In the genomic region with DNA sequence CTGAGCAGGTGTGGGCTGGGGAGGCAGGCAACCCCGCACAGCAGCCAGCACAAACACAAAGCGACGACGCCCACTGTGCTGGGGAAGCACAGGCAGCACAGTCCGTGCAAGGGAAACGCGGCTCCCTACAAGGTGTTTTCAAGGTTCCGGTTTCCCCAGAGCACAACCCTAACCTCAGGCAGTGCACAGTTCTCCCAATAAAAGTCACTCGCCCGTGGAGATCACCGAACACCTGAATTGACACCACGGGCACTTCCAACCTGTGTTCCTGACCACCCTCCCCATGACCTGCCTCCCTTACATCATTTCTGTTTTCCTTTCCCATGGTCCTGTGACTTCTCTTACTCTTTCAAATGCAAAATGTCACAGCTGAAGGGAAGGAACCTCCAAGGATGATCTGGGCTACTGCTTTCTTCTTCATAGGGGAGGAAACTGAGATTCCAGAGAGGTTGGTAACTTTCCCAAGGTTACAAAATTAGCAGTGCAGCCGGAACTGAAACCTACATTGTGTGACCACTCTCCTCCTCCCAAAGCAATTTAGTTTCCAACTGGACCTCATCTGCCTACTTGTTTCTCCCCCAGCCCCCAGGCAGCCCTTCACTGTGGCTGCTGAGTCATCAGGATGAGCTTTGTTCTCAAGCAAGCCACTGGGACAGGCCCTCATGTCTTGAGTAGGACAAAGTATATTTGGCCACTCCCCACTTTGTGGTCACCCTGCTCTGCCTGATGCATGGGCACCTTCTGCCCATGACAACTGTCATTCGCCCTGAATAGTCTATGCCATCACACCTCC, we compare ENCODE assay signal across 9 cellular contexts.
DNase-seq lines count a peak whose midpoint lies in the region; ATAC-seq and TF ChIP-seq lines count a peak whose summit lies in the region.
"Had no signal": no experiment of that assay in that cellular context is flagged by ENCODE, and none has a peak within 500 bp of the region (broad histone marks: within the 10 kb centered on the region; RNA-seq: fewer than 3 reads in every experiment).

No MANE protein-coding gene starts in this region.

- H3K79me1 ChIP-seq in mesendoderm (ENCODE audit: low read length), result no peaks in the 10 kb centered on the region

- H3K9me3 Mint-ChIP-seq in activated naive CD8-positive, alpha-beta T cell treated with anti-CD3 and anti-CD28 coated beads for 36 hours, result peaks cover 1% of the 10 kb centered on the region
- H3K9me3 Mint-ChIP-seq in Caco-2 (ENCODE audit: unreplicated experiment), result no peaks in the 10 kb centered on the region

- POLR2A ChIA-PET in Caco-2 (lab: Charles Lee), result no interaction called here

- peaks cover 30% of the 10 kb centered on the region for H3K4me1 Mint-ChIP-seq in activated naive CD8-positive, alpha-beta T cell treated with anti-CD3 and anti-CD28 coated beads for 36 hours
- H3K4me1 Mint-ChIP-seq in Caco-2 (ENCODE audit: low read depth, unreplicated experiment), result no peaks in the 10 kb centered on the region

- no peak overlapping the region for H3K4me3 Mint-ChIP-seq in activated naive CD8-positive, alpha-beta T cell treated with anti-CD3 and anti-CD28 coated beads for 36 hours
- H3K4me3 Mint-ChIP-seq in Caco-2 (ENCODE audit: unreplicated experiment), result no peak overlapping the region
- H3K4me3 Mint-ChIP-seq: naive B cell had no signal

- H3K4me2 ChIP-seq in mesendoderm (ENCODE audit: low read length), result no peak overlapping the region

- no peaks in the 10 kb centered on the region for H3K79me2 ChIP-seq in mesendoderm (ENCODE audit: control insufficient read depth, insufficient read depth, low read length)

- no peak overlapping the region for H3K4ac ChIP-seq in mesendoderm (ENCODE audit: low read depth, low read length)

- intact Hi-C loops in Caco-2 (cut with micrococcal nuclease; ENCODE audit: unreplicated experiment), result no loop called here

- H3K4me3 ChIP-seq in mesendoderm (ENCODE audit: low read length) (no peak overlapping the region), Caco-2 (ENCODE audit: low read depth, low read length) (no peak overlapping the region)

- H4K5ac ChIP-seq in mesendoderm (ENCODE audit: low read length), result no peak overlapping the region

- no peak overlapping the region for H2BK120ac ChIP-seq in mesendoderm (ENCODE audit: low read depth, low read length)

- no peak overlapping the region for H2BK15ac ChIP-seq in mesendoderm (replicated peaks; ENCODE audit: low read depth)

- peak; percentile 3 for DNase-seq in activated naive CD8-positive, alpha-beta T cell treated with anti-CD3 and anti-CD28 coated beads for 36 hours
- peak; percentile 80 for DNase-seq in mesendoderm
- no peak for DNase-seq in retina
- no peak for DNase-seq in NCI-H1694 treated with DMSO at 0.1 percent for 48 hours (lab: John Stamatoyannopoulos, UW)
- DNase-seq in Caco-2, result no peak
- no peak for DNase-seq in NCI-H146 treated with DMSO at 0.1 percent for 48 hours (lab: John Stamatoyannopoulos, UW; ENCODE audit: unreplicated experiment)
- DNase-seq: naive B cell had no signal

- H3K27me3 Mint-ChIP-seq in activated naive CD8-positive, alpha-beta T cell treated with anti-CD3 and anti-CD28 coated beads for 36 hours, result no peaks in the 10 kb centered on the region
- no peaks in the 10 kb centered on the region for H3K27me3 Mint-ChIP-seq in Caco-2 (ENCODE audit: insufficient read depth, unreplicated experiment)

- H2AK5ac ChIP-seq in mesendoderm (ENCODE audit: low read length), result no peak overlapping the region

- TF ChIP-seq CTCF in Caco-2 (IDR thresholded peaks at IDR 0.05; ENCODE audit: insufficient read depth in 1 of 2, low read depth in 1 of 2, low read length in 1 of 2, severe bottlenecking in 1 of 2, unreplicated experiment in 1 of 2), result no peak

- H3K23ac ChIP-seq in mesendoderm (ENCODE audit: low read length), result no peak overlapping the region

- H3K9ac ChIP-seq in mesendoderm (ENCODE audit: low read length), result no peak overlapping the region

- no peaks in the 10 kb centered on the region for H3K36me3 ChIP-seq in mesendoderm (ENCODE audit: control insufficient read depth, insufficient read depth, low read length)
- H3K36me3 ChIP-seq in Caco-2 (ENCODE audit: control insufficient read depth, insufficient read depth, low read length), result no peaks in the 10 kb centered on the region

- H3K27me3 ChIP-seq in mesendoderm (ENCODE audit: insufficient read depth, low read length, poor library complexity) (no peaks in the 10 kb centered on the region), Caco-2 (replicated peaks; ENCODE audit: control insufficient read depth, insufficient read depth, low read length) (no peaks in the 10 kb centered on the region)

- no peak overlapping the region for H3K18ac ChIP-seq in mesendoderm (ENCODE audit: low read length)

- H3K27ac ChIP-seq in mesendoderm (ENCODE audit: low read depth, low read length), result no peak overlapping the region

- no TSS peak for BruUV-seq in Caco-2 (replicated peaks; lab: Mats Ljungman, UMichigan)

- H3K56ac ChIP-seq in mesendoderm (ENCODE audit: low read length), result no peak overlapping the region

- no peaks in the 10 kb centered on the region for H3K4me1 ChIP-seq in mesendoderm (ENCODE audit: control insufficient read depth, low read depth, low read length)
- no peaks in the 10 kb centered on the region for H3K4me1 ChIP-seq in Caco-2

- WGBS in mesendoderm (ENCODE audit: extremely low coverage, insufficient coverage, low lambda C conversion rate), result no CpG with 5 or more reads among the region's 14 CpGs

- H3K9me3 ChIP-seq in Caco-2, result no peaks in the 10 kb centered on the region

- H3K36me3 Mint-ChIP-seq in activated naive CD8-positive, alpha-beta T cell treated with anti-CD3 and anti-CD28 coated beads for 36 hours, result peaks cover 21% of the 10 kb centered on the region
- no peaks in the 10 kb centered on the region for H3K36me3 Mint-ChIP-seq in Caco-2 (ENCODE audit: insufficient read depth, unreplicated experiment)
- H3K36me3 Mint-ChIP-seq: naive B cell had no signal

- no peak overlapping the region for H4K8ac ChIP-seq in mesendoderm (ENCODE audit: low read depth, low read length)

- H2BK5ac ChIP-seq in mesendoderm (ENCODE audit: low read length), result no peak overlapping the region

- no peak overlapping the region for H3K27ac Mint-ChIP-seq in activated naive CD8-positive, alpha-beta T cell treated with anti-CD3 and anti-CD28 coated beads for 36 hours
- H3K27ac Mint-ChIP-seq in Caco-2 (ENCODE audit: unreplicated experiment), result no peak overlapping the region

- CTCF ChIA-PET in Caco-2 (lab: Charles Lee), result no interaction called here

- ATAC-seq in GM19035 (IDR thresholded peaks at IDR 0.05; ENCODE audit: unreplicated experiment) (peak; percentile 38), HG03342 (IDR thresholded peaks at IDR 0.05; ENCODE audit: unreplicated experiment) (peak; percentile 59)

Comparison
In these comparisons a context has a peak if more than half of its experiments do, and no peak if none do; other contexts are left out.
1. DNase-seq: peak in activated naive CD8-positive, alpha-beta T cell treated with anti-CD3 and anti-CD28 coated beads for 36 hours (single experiment) and mesendoderm (single experiment); none in retina (single experiment), NCI-H1694 treated with DMSO at 0.1 percent for 48 hours (single experiment), Caco-2 (0 of 2) and NCI-H146 treated with DMSO at 0.1 percent for 48 hours (single experiment).